In genomic region chr1:43708006-43708412, GRCh38 we compare ENCODE assay signal across 8 cellular contexts. TPM values are rescaled to one million over a fixed set of nuclear protein-coding genes. Genes with fewer than 3 reads are reported as not detected.
DNase-seq lines count a peak whose midpoint lies in the region; ATAC-seq, FAIRE-seq and TF ChIP-seq lines count a peak whose summit lies in the region.

No MANE protein-coding gene starts in this region.

- no peak for TF ChIP-seq POLR2A in A549 (IDR thresholded peaks at IDR 0.05; ENCODE audit: low read length)

- H3K9ac ChIP-seq in stomach smooth muscle (ENCODE audit: low read length in 2 of 2) = peak overlapping the region; percentile 80 to 82

- FAIRE-seq in A549 (lab: Jason Lieb, UNC) = no peak

- H3K4me1 Mint-ChIP-seq in GM23338 = peaks cover 32% of the 10 kb centered on the region
- H3K4me1 Mint-ChIP-seq in activated T-cell treated with anti-CD3 and anti-CD28 coated beads, Interleukin-2, amount 50 U/mL, for 24 hours (ENCODE audit: low read depth) = peaks cover 32% of the 10 kb centered on the region

- H3K79me2 ChIP-seq in GM23338 (replicated peaks; ENCODE audit: insufficient read depth) = peaks cover 9% of the 10 kb centered on the region

- H4K20me1 ChIP-seq in GM23338 (replicated peaks; ENCODE audit: insufficient read depth) = peaks cover 30% of the 10 kb centered on the region

- H3K4me3 ChIP-seq in A549 = peak overlapping the region; percentile 75
- peak overlapping the region; percentile 92 for H3K4me3 ChIP-seq in GM23338
- peak overlapping the region; percentile 88 for H3K4me3 ChIP-seq in iPS-11a (ENCODE audit: low read depth, low read length)
- peak overlapping the region; percentile 54 to 85 for H3K4me3 ChIP-seq in stomach smooth muscle (ENCODE audit: low read length in 2 of 2)

- no peaks in the 10 kb centered on the region for H3K27me3 ChIP-seq in GM23338 (ENCODE audit: insufficient read depth)
- no peaks in the 10 kb centered on the region for H3K27me3 ChIP-seq in stomach smooth muscle (ENCODE audit: control insufficient read depth in 1 of 2, insufficient read depth in 2 of 2, low read length in 2 of 2)

- ATAC-seq in A549 (no peak), GM23338 (peak; percentile 23)

- peaks cover 27% of the 10 kb centered on the region for H3K36me3 Mint-ChIP-seq in GM23338 (ENCODE audit: low read depth)
- H3K36me3 Mint-ChIP-seq in activated T-cell treated with anti-CD3 and anti-CD28 coated beads, Interleukin-2, amount 50 U/mL, for 24 hours (ENCODE audit: low read depth) = peaks cover 78% of the 10 kb centered on the region

- WGBS in A549 (ENCODE audit: missing lambda C conversion rate) = 1% methylated on average over 14 of the region's 14 CpGs

- peaks cover 41% of the 10 kb centered on the region for H3K4me1 ChIP-seq in A549
- peaks cover 11% of the 10 kb centered on the region; the same call in 1 of the 2 replicates for H3K4me1 ChIP-seq in GM23338 (ENCODE audit: insufficient read depth)
- H3K4me1 ChIP-seq in stomach smooth muscle (ENCODE audit: control insufficient read depth, insufficient read depth, low read length) = peaks cover 14% of the 10 kb centered on the region

- H3K4me2 ChIP-seq in A549 = peak overlapping the region; percentile 93
- peak overlapping the region; percentile 79 for H3K4me2 ChIP-seq in GM23338

- peak overlapping the region; percentile 93 to 98 for H3K27ac ChIP-seq in A549
- H3K27ac ChIP-seq in GM23338 (ENCODE audit: low read depth) = peak overlapping the region; percentile 15; the same call in 1 of the 2 replicates
- peak overlapping the region; percentile 50 for H3K27ac ChIP-seq in stomach smooth muscle (ENCODE audit: low read length)

- CTCF ChIA-PET in A549 (lab: Yijun Ruan, JAX) = no interaction called here

- H2AFZ ChIP-seq in GM23338 = peak overlapping the region; percentile 44

- TF ChIP-seq CTCF in A549 (IDR thresholded peaks at IDR 0.05) (no peak), GM23338 (conservative IDR thresholded peaks at IDR 0.05; ENCODE audit: low read depth in 2 of 2) (no peak)

- no peak for TF ChIP-seq EP300 in A549 (IDR thresholded peaks at IDR 0.05)

- no peaks in the 10 kb centered on the region for H3K9me3 Mint-ChIP-seq in GM23338
- no peaks in the 10 kb centered on the region for H3K9me3 Mint-ChIP-seq in activated T-cell treated with anti-CD3 and anti-CD28 coated beads, Interleukin-2, amount 50 U/mL, for 24 hours

- H3K9me2 ChIP-seq in GM23338 (ENCODE audit: insufficient read depth) = no peaks in the 10 kb centered on the region

- H3K4me3 Mint-ChIP-seq in GM23338 = peak overlapping the region; percentile 86
- H3K4me3 Mint-ChIP-seq in activated T-cell treated with anti-CD3 and anti-CD28 coated beads, Interleukin-2, amount 50 U/mL, for 24 hours = peak overlapping the region; percentile 93

- H3F3A ChIP-seq in GM23338 (replicated peaks; ENCODE audit: low read depth) = peaks cover 38% of the 10 kb centered on the region

- POLR2A ChIA-PET in A549 (lab: Yijun Ruan, JAX) = no interaction called here

- peaks cover 17% of the 10 kb centered on the region for H3K27me3 Mint-ChIP-seq in GM23338 (ENCODE audit: insufficient read depth, low read depth, poor library complexity)
- H3K27me3 Mint-ChIP-seq in activated T-cell treated with anti-CD3 and anti-CD28 coated beads, Interleukin-2, amount 50 U/mL, for 24 hours = no peaks in the 10 kb centered on the region

- H3K27ac Mint-ChIP-seq in GM23338 = no peak overlapping the region
- peak overlapping the region; percentile 90 for H3K27ac Mint-ChIP-seq in activated T-cell treated with anti-CD3 and anti-CD28 coated beads, Interleukin-2, amount 50 U/mL, for 24 hours

- TF ChIP-seq RAD21 in A549 (conservative IDR thresholded peaks at IDR 0.05 in 1 of 2, IDR thresholded peaks at IDR 0.05 in 1 of 2) = no peak

- H3K9me3 ChIP-seq in A549 (no peaks in the 10 kb centered on the region), stomach smooth muscle (ENCODE audit: control insufficient read depth in 2 of 2, low read length in 2 of 2) (no peaks in the 10 kb centered on the region)

- peaks cover 21% of the 10 kb centered on the region for H3K36me3 ChIP-seq in GM23338 (ENCODE audit: insufficient read depth)
- peaks cover 24% of the 10 kb centered on the region in 2 donors for H3K36me3 ChIP-seq in stomach smooth muscle (ENCODE audit: control insufficient read depth in 2 of 2, insufficient read depth in 2 of 2, low read length in 2 of 2)

- DNase-seq in A549 (ENCODE audit: low read depth in 1 of 2, low spot score in 1 of 2) (no peak), GM23338 (ENCODE audit: low spot score) (peak; percentile 83), T1000 (lab: John Stamatoyannopoulos, UW) (no peak)
- DNase-seq in activated T-cell treated with anti-CD3 and anti-CD28 coated beads, Interleukin-2, amount 50 U/mL, for 24 hours = no peak
- DNase-seq in activated effector memory CD4-positive, alpha-beta T cell treated with Interleukin-2 at 50 U/mL for 16 hours = no peak
- no peak for DNase-seq in activated CD4-positive, alpha-beta T cell treated with anti-CD3 and anti-CD28 coated beads for 1 hour

TF ChIP-seq in A549, 52 proteins besides CTCF, POLR2A, EP300 and RAD21 (continues in another document):
- TF ChIP-seq FOSB (CRISPR knock-in tag; IDR thresholded peaks at IDR 0.05) = no peak
- no peak for TF ChIP-seq HES2 (IDR thresholded peaks at IDR 0.05)
- TF ChIP-seq ATOH8 (CRISPR knock-in tag; IDR thresholded peaks at IDR 0.05; ENCODE audit: low read depth) = no peak
- no peak for TF ChIP-seq CBX2 (IDR thresholded peaks at IDR 0.05; ENCODE audit: borderline replicate concordance, low read depth)
- TF ChIP-seq NFE2L2 (conservative IDR thresholded peaks at IDR 0.05; ENCODE audit: low read length) = no peak
- TF ChIP-seq JUNB (IDR thresholded peaks at IDR 0.05) = no peak
- no peak for TF ChIP-seq CHD2 (IDR thresholded peaks at IDR 0.05; ENCODE audit: low read length, partially characterized antibody)
- no peak for TF ChIP-seq CEBPB (IDR thresholded peaks at IDR 0.05)
- TF ChIP-seq GATA3 (IDR thresholded peaks at IDR 0.05; ENCODE audit: borderline replicate concordance) = no peak
- no peak for TF ChIP-seq PHF8 (IDR thresholded peaks at IDR 0.05; ENCODE audit: borderline replicate concordance, low read depth)
- no peak for TF ChIP-seq MAZ (IDR thresholded peaks at IDR 0.05; ENCODE audit: borderline replicate concordance, low read depth, low read length)
- TF ChIP-seq KDM1A (IDR thresholded peaks at IDR 0.05; ENCODE audit: low read depth) = no peak

TF ChIP-seq in GM23338, 12 proteins besides CTCF, POLR2A, EP300 and RAD21 (continues in another document):
- TF ChIP-seq POLR2AphosphoS5 (IDR thresholded peaks at IDR 0.05; ENCODE audit: low read depth) = no peak
- no peak for TF ChIP-seq JUNB (IDR thresholded peaks at IDR 0.05; ENCODE audit: unreplicated experiment)
- no peak for TF ChIP-seq ZNF331 (CRISPR knock-in tag; IDR thresholded peaks at IDR 0.05; ENCODE audit: low read depth)

RNA-seq across cellular contexts. Expression of gene ST3GAL3, which starts 0.7 kb away (rescaled TPM):
- polyA plus RNA-seq in A549 (2011; rRNA removed) (4.0 and 5.6 TPM in 2 replicates), A549 (2017; fragmentation: RNase III; extraction: RNeasy Plus Mini Kit Qiagen cat#74134 plus additional on column Dnase treatment) (2.5 to 3.9 TPM (median 3.0 TPM) in 3 replicates), GM23338 (2016; fragmentation: Nextera tagmentation; extraction: Ambion mirVana) (3.4 and 4.5 TPM in 2 replicates)
- 3.1 TPM in 2 replicates for polyA plus RNA-seq in A549 (2012; cell fraction: cytosol; rRNA removed)
- 10.2 and 12.0 TPM in 2 replicates for polyA plus RNA-seq in A549 (2012; cell fraction: nucleus; rRNA removed)
- 16.5 and 18.6 TPM in 2 replicates for polyA minus RNA-seq in A549 (2011; rRNA and poly(A)+ RNA removed)
- 7.0 and 21.3 TPM in 2 replicates for total RNA-seq in GM23338 (2014; rRNA removed; shearing (Covaris generic))

RNA-seq across cellular contexts. Expression of gene KDM4A, which starts 58.1 kb away (rescaled TPM):
- polyA plus RNA-seq in A549 (2011; rRNA removed) = 35.3 and 45.6 TPM in 2 replicates
- polyA plus RNA-seq in A549 (2012; cell fraction: cytosol; rRNA removed) = 8.1 and 9.1 TPM in 2 replicates
- 9.9 and 16.4 TPM in 2 replicates for polyA plus RNA-seq in A549 (2012; cell fraction: nucleus; rRNA removed)
- 15.8 to 17.2 TPM (median 16.7 TPM) in 3 replicates for polyA plus RNA-seq in A549 (2017; fragmentation: RNase III; extraction: RNeasy Plus Mini Kit Qiagen cat#74134 plus additional on column Dnase treatment)
- polyA minus RNA-seq in A549 (2011; rRNA and poly(A)+ RNA removed) = 28.0 and 38.1 TPM in 2 replicates
- total RNA-seq in GM23338 (2014; rRNA removed; shearing (Covaris generic)) = 97.7 and 106 TPM in 2 replicates
- 47.7 and 52.2 TPM in 2 replicates for polyA plus RNA-seq in GM23338 (2016; fragmentation: Nextera tagmentation; extraction: Ambion mirVana)

Comparison
In these comparisons a context has a peak if more than half of its experiments do, and no peak if none do; other contexts are left out.
1. H3K27ac ChIP-seq: peak in every context shown above with its lines; median percentile 96 in A549; 50 in stomach smooth muscle; 15 in GM23338.